In the genomic region with DNA sequence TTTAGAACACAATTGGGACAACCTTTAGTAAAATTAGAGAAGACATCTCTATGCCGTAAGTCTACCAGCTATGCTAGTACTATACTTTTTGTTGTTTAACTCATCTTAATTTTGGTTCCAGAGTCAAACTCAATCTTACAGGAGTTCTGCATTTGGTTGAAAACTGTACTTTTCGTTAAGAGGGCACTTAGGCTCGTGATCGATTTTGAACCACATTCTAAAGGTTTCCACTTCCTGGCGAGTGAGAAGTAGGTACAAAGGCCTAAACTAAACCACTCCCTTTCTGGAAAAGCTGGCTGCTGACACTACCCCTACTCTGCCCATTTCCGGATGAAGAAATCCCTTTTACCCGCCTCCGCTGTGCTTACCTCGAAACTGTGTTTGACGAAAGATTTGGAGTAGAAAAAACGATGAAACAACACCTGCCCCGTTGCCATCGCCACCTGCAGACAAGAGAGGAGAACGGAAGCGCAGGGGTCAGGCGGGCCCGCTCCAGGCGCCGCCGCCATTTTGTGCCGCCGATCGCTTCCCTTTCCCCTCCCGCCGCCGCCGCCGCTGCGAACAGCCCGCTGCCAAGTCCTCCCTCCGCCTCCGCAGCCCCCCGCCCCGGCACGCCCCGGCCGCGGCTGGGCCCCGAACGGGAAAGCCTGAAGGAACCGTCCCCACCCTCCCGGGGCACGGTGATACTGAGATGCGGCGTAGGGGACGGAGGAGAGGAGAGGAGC, we compare ENCODE assay signal across 8 cellular contexts. TPM values are rescaled to one million over a fixed set of nuclear protein-coding genes. Genes with fewer than 3 reads are reported as not detected.
DNase-seq lines count a peak whose midpoint lies in the region; ATAC-seq, FAIRE-seq and TF ChIP-seq lines count a peak whose summit lies in the region.

No MANE protein-coding gene starts in this region.

- FAIRE-seq in bronchial epithelial cell (lab: Jason Lieb, UNC), result no peak

- H3K4me3 ChIP-seq in WERI-Rb-1 (ENCODE audit: low read depth, low read length) (peak overlapping the region; percentile 100), bronchial epithelial cell (ENCODE audit: low read depth, low read length) (peak overlapping the region; percentile 98), kidney epithelial cell (ENCODE audit: low read depth, low read length) (peak overlapping the region; percentile 98)

- TF ChIP-seq CTCF in WERI-Rb-1 (IDR thresholded peaks at IDR 0.05; ENCODE audit: low read depth, low read length) (peak; percentile 39; the same call in 1 of the 2 replicates), bronchial epithelial cell (IDR thresholded peaks at IDR 0.05; ENCODE audit: insufficient read depth, low read length, severe bottlenecking) (peak; percentile 15), kidney epithelial cell (IDR thresholded peaks at IDR 0.05; ENCODE audit: insufficient read depth, low read length, poor library complexity, severe bottlenecking) (no peak)

- DNase-seq in NCI-H146 (lab: John Stamatoyannopoulos, UW) (peak; percentile 95), WERI-Rb-1 (peak; percentile 70), bronchial epithelial cell (ENCODE audit: low read depth) (peak; percentile 84), kidney epithelial cell (ENCODE audit: low read depth) (no peak), HPDE6-E6E7 (ENCODE audit: extremely low spot score) (no peak)
- DNase-seq in stimulated activated CD4-positive, alpha-beta T cell treated with anti-CD3 and anti-CD28 coated beads, Interleukin-1b, Interleukin-23, amount 100 ng/mL, for 1 hour (ENCODE audit: low read depth in 2 of 2), result peak; percentile 55 to 57

- no peaks in the 10 kb centered on the region for H3K9me3 ChIP-seq in WERI-Rb-1 (ENCODE audit: severe bottlenecking)

- H3K27me3 ChIP-seq in WERI-Rb-1 (ENCODE audit: insufficient read depth, low read depth, severe bottlenecking), result no peaks in the 10 kb centered on the region
- H3K27me3 ChIP-seq in bronchial epithelial cell (ENCODE audit: control insufficient read depth, insufficient read depth, low read length), result no peaks in the 10 kb centered on the region
- no peaks in the 10 kb centered on the region for H3K27me3 ChIP-seq in kidney epithelial cell (ENCODE audit: control insufficient read depth, insufficient read depth, low read length)

- H3K36me3 ChIP-seq in WERI-Rb-1 (peaks cover 57% of the 10 kb centered on the region), bronchial epithelial cell (ENCODE audit: control insufficient read depth, insufficient read depth, low read length) (peaks cover 5% of the 10 kb centered on the region), kidney epithelial cell (ENCODE audit: control insufficient read depth, insufficient read depth, low read length) (no peaks in the 10 kb centered on the region)

- peak overlapping the region; percentile 96 for H3K27ac ChIP-seq in WERI-Rb-1

- peak; percentile 59 for ATAC-seq in GM18498 (IDR thresholded peaks at IDR 0.05; ENCODE audit: unreplicated experiment)
- ATAC-seq in HG02678 (IDR thresholded peaks at IDR 0.05; ENCODE audit: unreplicated experiment), result peak; percentile 45

RNA-seq across cellular contexts. Expression of a gene that starts 0.7 kb away (rescaled TPM):
- total RNA-seq in bronchial epithelial cell, result 107 and 150 TPM in 2 replicates
- total RNA-seq in kidney epithelial cell, result 99.9 and 108 TPM in 2 replicates

Comparison
In these comparisons a context has a peak if more than half of its experiments do, and no peak if none do; other contexts are left out.
1. DNase-seq: peak in NCI-H146 (single experiment), WERI-Rb-1 (single experiment), bronchial epithelial cell (single experiment) and stimulated activated CD4-positive, alpha-beta T cell treated with anti-CD3 and anti-CD28 coated beads, Interleukin-1b, Interleukin-23, amount 100 ng/mL, for 1 hour (2 of 2); none in kidney epithelial cell (single experiment) and HPDE6-E6E7 (single experiment).
2. Peak in every context shown above with its lines, with median percentiles within 50 percentile points of each other: H3K4me3 ChIP-seq.